ENCODE assay signal across 19 cellular contexts in genomic region chr3:190562866-190563525, GRCh38. TPM values are rescaled to one million over a fixed set of nuclear protein-coding genes. Genes with fewer than 3 reads are reported as not detected.
DNase-seq lines count a peak whose midpoint lies in the region; ATAC-seq and TF ChIP-seq lines count a peak whose summit lies in the region.
"Had no signal": no experiment of that assay in that cellular context is flagged by ENCODE, and none has a peak within 500 bp of the region (broad histone marks: within the 10 kb centered on the region; RNA-seq: fewer than 3 reads in every experiment).

No MANE protein-coding gene starts in this region.

- no peaks in the 10 kb centered on the region for H3K27me3 Mint-ChIP-seq in activated T-cell treated with anti-CD3 and anti-CD28 coated beads, Interleukin-2, amount 50 U/mL, for 72 hours (ENCODE audit: low read depth)
- no peaks in the 10 kb centered on the region for H3K27me3 Mint-ChIP-seq in T-helper 1 cell treated with Interleukin-12 subunit alpha and Interleukin-12 subunit beta and Interleukin-4 antibody, amounts not matched to agents 30 μg/mL and 1 μg/mL, for 36 hours (ENCODE audit: low read depth)
- H3K27me3 Mint-ChIP-seq in type B pancreatic cell = no peaks in the 10 kb centered on the region
- H3K27me3 Mint-ChIP-seq: CD4-positive, CD25-positive, alpha-beta regulatory T cell had no signal

- ATAC-seq in activated T-cell treated with anti-CD3 and anti-CD28 coated beads, Interleukin-2, amount 50 U/mL, for 72 hours (replicated peaks in 1 of 2) = peak; percentile 40 to 47
- ATAC-seq in GM21381 (IDR thresholded peaks at IDR 0.05; ENCODE audit: unreplicated experiment) = no peak
- ATAC-seq: K562, left lobe of liver had no signal

- H3K4me1 Mint-ChIP-seq in activated T-cell treated with anti-CD3 and anti-CD28 coated beads, Interleukin-2, amount 50 U/mL, for 72 hours (ENCODE audit: low read depth) = peaks cover 84% of the 10 kb centered on the region
- peaks cover 50% of the 10 kb centered on the region for H3K4me1 Mint-ChIP-seq in T-helper 1 cell treated with Interleukin-12 subunit alpha and Interleukin-12 subunit beta and Interleukin-4 antibody, amounts not matched to agents 30 μg/mL and 1 μg/mL, for 36 hours (ENCODE audit: low read depth)
- H3K4me1 Mint-ChIP-seq in type B pancreatic cell (ENCODE audit: unreplicated experiment) = peaks cover 6% of the 10 kb centered on the region

- no peak overlapping the region for H3K4me3 ChIP-seq in fibroblast of pulmonary artery (replicated peaks; ENCODE audit: low read depth, low read length)
- H3K4me3 ChIP-seq: adrenal gland, K562, upper lobe of left lung had no signal

- no peak for TF ChIP-seq CTCF in fibroblast of pulmonary artery (IDR thresholded peaks at IDR 0.05; ENCODE audit: low read length, missing control alignments)
- no peak for TF ChIP-seq CTCF in type B pancreatic cell (conservative IDR thresholded peaks at IDR 0.05)

- H3K9me3 Mint-ChIP-seq in activated T-cell treated with anti-CD3 and anti-CD28 coated beads, Interleukin-2, amount 50 U/mL, for 72 hours = peaks cover 4 to 5% of the 10 kb centered on the region in 2 donors
- peaks cover 22% of the 10 kb centered on the region for H3K9me3 Mint-ChIP-seq in T-helper 1 cell treated with Interleukin-12 subunit alpha and Interleukin-12 subunit beta and Interleukin-4 antibody, amounts not matched to agents 30 μg/mL and 1 μg/mL, for 36 hours
- peaks cover 5% of the 10 kb centered on the region for H3K9me3 Mint-ChIP-seq in type B pancreatic cell

- H3K27ac Mint-ChIP-seq in activated T-cell treated with anti-CD3 and anti-CD28 coated beads, Interleukin-2, amount 50 U/mL, for 72 hours = peak overlapping the region; percentile 93
- H3K27ac Mint-ChIP-seq in T-helper 1 cell treated with Interleukin-12 subunit alpha and Interleukin-12 subunit beta and Interleukin-4 antibody, amounts not matched to agents 30 μg/mL and 1 μg/mL, for 36 hours = peak overlapping the region; percentile 62
- peak overlapping the region; percentile 5 for H3K27ac Mint-ChIP-seq in type B pancreatic cell

- H3K36me3 Mint-ChIP-seq in activated T-cell treated with anti-CD3 and anti-CD28 coated beads, Interleukin-2, amount 50 U/mL, for 72 hours (ENCODE audit: insufficient read depth in 2 of 2) = peaks cover 13 to 38% of the 10 kb centered on the region in 2 donors
- H3K36me3 Mint-ChIP-seq in T-helper 1 cell treated with Interleukin-12 subunit alpha and Interleukin-12 subunit beta and Interleukin-4 antibody, amounts not matched to agents 30 μg/mL and 1 μg/mL, for 36 hours (ENCODE audit: low read depth) = peaks cover 37% of the 10 kb centered on the region
- no peaks in the 10 kb centered on the region for H3K36me3 Mint-ChIP-seq in type B pancreatic cell

- DNase-seq in activated T-cell treated with anti-CD3 and anti-CD28 coated beads, Interleukin-2, amount 50 U/mL, for 72 hours = no peak
- no peak for DNase-seq in activated T-cell treated with anti-CD3 and anti-CD28 coated beads, Interleukin-2, amount 50 U/mL, for 48 hours
- DNase-seq in fibroblast of pulmonary artery (ENCODE audit: low read depth) (peak; percentile 10), type B pancreatic cell (ENCODE audit: extremely low spot score, unreplicated experiment) (no peak), T-helper 9 cell (no peak)
- DNase-seq in stimulated activated CD4-positive, alpha-beta T cell treated with anti-CD3 and anti-CD28 coated beads, Interleukin-4, amount 100 ng/mL, for 24 hours = no peak
- DNase-seq: ACHN; adrenal gland; CD4-positive, CD25-positive, alpha-beta regulatory T cell; EL; NCI-H1105; NCI-H2171; small intestine; upper lobe of left lung; WERI-Rb-1 had no signal

- peak overlapping the region; percentile 64 to 77 for H3K4me3 Mint-ChIP-seq in activated T-cell treated with anti-CD3 and anti-CD28 coated beads, Interleukin-2, amount 50 U/mL, for 72 hours
- H3K4me3 Mint-ChIP-seq in T-helper 1 cell treated with Interleukin-12 subunit alpha and Interleukin-12 subunit beta and Interleukin-4 antibody, amounts not matched to agents 30 μg/mL and 1 μg/mL, for 36 hours = peak overlapping the region; percentile 15
- H3K4me3 Mint-ChIP-seq in type B pancreatic cell = no peak overlapping the region
- H3K4me3 Mint-ChIP-seq: CD4-positive, CD25-positive, alpha-beta regulatory T cell had no signal

RNA-seq across cellular contexts. Expression of gene IL1RAP, which starts 49.1 kb away (rescaled TPM):
- total RNA-seq in activated T-cell treated with anti-CD3 and anti-CD28 coated beads, Interleukin-2, amount 50 U/mL, for 72 hours = 10 to 100 TPM; 14.1 to 20.3 TPM
- total RNA-seq in type B pancreatic cell (ENCODE audit: low replicate concordance) = 8.2 and 14.8 TPM in 2 replicates

Comparison
In these comparisons a context has a peak if more than half of its experiments do, and no peak if none do; other contexts are left out.
1. H3K27ac Mint-ChIP-seq: peak in every context shown above with its lines; median percentile 93 in activated T-cell treated with anti-CD3 and anti-CD28 coated beads, Interleukin-2, amount 50 U/mL, for 72 hours; 62 in T-helper 1 cell treated with Interleukin-12 subunit alpha and Interleukin-12 subunit beta and Interleukin-4 antibody, amounts not matched to agents 30 μg/mL and 1 μg/mL, for 36 hours; 5 in type B pancreatic cell.